In the genomic region with DNA sequence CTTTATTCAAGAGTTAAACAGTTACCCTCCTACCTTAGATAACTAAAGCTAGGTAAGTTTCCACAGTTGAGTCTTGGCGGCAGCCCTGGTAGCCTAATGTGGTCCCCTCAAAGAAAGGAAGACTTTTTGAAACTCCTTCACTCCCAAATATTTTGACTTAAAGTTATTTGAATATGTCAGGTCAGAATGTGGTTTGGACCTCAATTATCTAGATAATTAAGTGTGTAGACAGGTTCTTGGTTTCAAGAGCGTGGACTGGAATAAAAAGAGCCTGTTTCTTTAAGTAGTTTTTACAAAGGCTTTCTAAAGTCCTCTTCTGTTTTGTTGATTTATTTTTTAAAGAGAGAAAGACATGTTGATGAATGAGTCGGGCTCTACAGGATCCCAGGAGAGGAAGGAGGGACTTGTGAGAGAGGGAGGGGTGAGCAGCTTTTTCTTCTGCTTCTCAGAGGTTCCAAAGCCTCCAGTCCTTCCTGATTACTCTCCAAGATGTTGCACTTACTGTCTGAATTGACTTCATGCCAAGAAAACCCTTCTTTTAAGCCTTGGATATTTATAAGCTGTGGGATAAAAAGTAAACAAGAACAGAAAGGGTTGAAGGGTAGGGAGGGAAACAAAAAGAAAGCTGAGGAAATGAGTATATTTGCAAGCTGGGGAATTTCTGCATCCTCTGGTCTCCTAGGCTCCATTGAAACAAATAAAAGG, we compare ENCODE assay signal across 23 cellular contexts.
DNase-seq lines count a peak whose midpoint lies in the region; FAIRE-seq and TF ChIP-seq lines count a peak whose summit lies in the region.
"Had no signal": no experiment of that assay in that cellular context is flagged by ENCODE, and none has a peak within 500 bp of the region (broad histone marks: within the 10 kb centered on the region; RNA-seq: fewer than 3 reads in every experiment).

No MANE protein-coding gene starts in this region.

- H3K27me3 ChIP-seq in mesenchymal stem cell (ENCODE audit: control insufficient read depth in 1 of 2, insufficient read depth in 1 of 2, low read length in 2 of 2) (peaks cover 0 to 4% of the 10 kb centered on the region in 2 experiments), smooth muscle cell (ENCODE audit: low read depth) (no peaks in the 10 kb centered on the region)
- H3K27me3 ChIP-seq: adrenal gland, body of pancreas, gastrocnemius medialis, suprapubic skin, upper lobe of right lung had no signal

- no peaks in the 10 kb centered on the region for H3K9me3 ChIP-seq in mesenchymal stem cell (ENCODE audit: control insufficient read depth, low read length)
- no peaks in the 10 kb centered on the region for H3K9me3 ChIP-seq in smooth muscle cell (replicated peaks; ENCODE audit: low read depth)
- H3K9me3 ChIP-seq: adrenal gland, body of pancreas, gastrocnemius medialis, upper lobe of right lung had no signal

- 29% methylated on average over 2 of the region's 3 CpGs for WGBS in mesenchymal stem cell
- 74% methylated on average over 3 of the region's 3 CpGs for WGBS in smooth muscle cell (ENCODE audit: low lambda C conversion rate)

- TF ChIP-seq CTCF in smooth muscle cell (IDR thresholded peaks at IDR 0.05; ENCODE audit: borderline replicate concordance, insufficient read depth, poor library complexity, severe bottlenecking), result no peak

- no peaks in the 10 kb centered on the region for H4K20me1 ChIP-seq in smooth muscle cell (ENCODE audit: low read depth)

- no peak overlapping the region for H2AK5ac ChIP-seq in mesenchymal stem cell (ENCODE audit: low read length, severe bottlenecking)

- H3K79me2 ChIP-seq in smooth muscle cell (ENCODE audit: low read depth), result no peaks in the 10 kb centered on the region

- H4K91ac ChIP-seq in mesenchymal stem cell (ENCODE audit: low read length), result no peak overlapping the region

- no peak overlapping the region for H3K23ac ChIP-seq in mesenchymal stem cell (ENCODE audit: low read length in 2 of 2)

- H4K8ac ChIP-seq in mesenchymal stem cell (ENCODE audit: low read length), result no peak overlapping the region

- peak; percentile 62 for FAIRE-seq in endometrium (lab: Jason Lieb, UNC)

- H3K18ac ChIP-seq in mesenchymal stem cell (ENCODE audit: low read depth in 1 of 2, low read length in 2 of 2), result no peak overlapping the region

- no peak overlapping the region for H3K14ac ChIP-seq in mesenchymal stem cell (ENCODE audit: low read length in 2 of 2)

- H3K4ac ChIP-seq in mesenchymal stem cell (ENCODE audit: low read depth in 1 of 2, low read length in 2 of 2), result no peak overlapping the region

- H3K4me2 ChIP-seq in mesenchymal stem cell (ENCODE audit: low read length, poor library complexity, severe bottlenecking) (no peak overlapping the region), smooth muscle cell (no peak overlapping the region)

- no peak overlapping the region for H2AFZ ChIP-seq in mesenchymal stem cell (ENCODE audit: low read depth, low read length)
- H2AFZ ChIP-seq in smooth muscle cell (ENCODE audit: low read depth), result peak overlapping the region; percentile 10

- H2BK15ac ChIP-seq in mesenchymal stem cell (ENCODE audit: low read depth, poor library complexity, severe bottlenecking), result no peak overlapping the region

- H3K36me3 ChIP-seq in mesenchymal stem cell (ENCODE audit: control insufficient read depth in 1 of 2, insufficient read depth in 2 of 2, low read depth in 1 of 2, low read length in 2 of 2), result no peaks in the 10 kb centered on the region
- no peaks in the 10 kb centered on the region for H3K36me3 ChIP-seq in smooth muscle cell (ENCODE audit: low read depth)
- H3K36me3 ChIP-seq: adrenal gland, gastrocnemius medialis, suprapubic skin, upper lobe of right lung had no signal

- H2BK12ac ChIP-seq in mesenchymal stem cell (ENCODE audit: low read length in 2 of 2), result no peak overlapping the region

- H2BK5ac ChIP-seq in mesenchymal stem cell (ENCODE audit: low read depth, low read length, poor library complexity, severe bottlenecking), result no peak overlapping the region

- DNase-seq in M059J (ENCODE audit: low read depth), result peak; percentile 55
- DNase-seq in mesenchymal stem cell, result peak; percentile 82
- no peak for DNase-seq in smooth muscle cell (lab: John Stamatoyannopoulos, UW; ENCODE audit: unreplicated experiment)
- DNase-seq in activated CD4-positive, alpha-beta T cell treated with anti-CD3 and anti-CD28 coated beads for 4 hours, result no peak
- no peak for DNase-seq in AML-193 (lab: John Stamatoyannopoulos, UW)
- DNase-seq in activated effector memory CD4-positive, alpha-beta T cell treated with anti-CD3 and anti-CD28 coated beads, Interleukin-2, amount 50 U/mL, for 16 hours, result no peak
- DNase-seq: activated CD4-positive, alpha-beta memory T cell treated with anti-CD3 and anti-CD28 coated beads, Interleukin-2, amount 10 ng/mL, durations not matched to agents 7 days and 5 days; activated CD8-positive, alpha-beta memory T cell treated with anti-CD3 and anti-CD28 coated beads, Interleukin-2, amount 50 U/mL, for 48 hours; activated naive CD4-positive, alpha-beta T cell treated with anti-CD3 and anti-CD28 coated beads, Interleukin-2, amount 10 ng/mL, durations not matched to agents 7 days and 5 days; adrenal gland; body of pancreas; gastrocnemius medialis; GDM1; naive B cell; NCI-H1694; NCI-H446 treated with DMSO at 0.1 percent for 48 hours; nucleus accumbens; RPMI8226; stimulated activated naive CD4-positive, alpha-beta T cell; upper lobe of right lung had no signal

- H3K4me3 ChIP-seq in mesenchymal stem cell (ENCODE audit: insufficient read depth in 1 of 2, low read depth in 1 of 2, low read length in 2 of 2) (no peak overlapping the region), smooth muscle cell (no peak overlapping the region)
- H3K4me3 ChIP-seq: adrenal gland, body of pancreas, gastrocnemius medialis, suprapubic skin, upper lobe of right lung had no signal

- no peak overlapping the region for H3K9ac ChIP-seq in mesenchymal stem cell (ENCODE audit: low read length)
- H3K9ac ChIP-seq in smooth muscle cell (ENCODE audit: low read depth), result no peak overlapping the region

- H3F3A ChIP-seq in smooth muscle cell (ENCODE audit: low read depth), result no peaks in the 10 kb centered on the region

- no peaks in the 10 kb centered on the region for H3K79me1 ChIP-seq in mesenchymal stem cell (replicated peaks; ENCODE audit: low read length, poor library complexity, severe bottlenecking)

- H3K27ac ChIP-seq in mesenchymal stem cell (ENCODE audit: low read length, poor library complexity, severe bottlenecking), result no peak overlapping the region
- no peak overlapping the region for H3K27ac ChIP-seq in smooth muscle cell (ENCODE audit: low read depth)
- H3K27ac ChIP-seq: adrenal gland, body of pancreas, C4-2B, gastrocnemius medialis, suprapubic skin, upper lobe of right lung had no signal

- no peak overlapping the region for H2BK120ac ChIP-seq in mesenchymal stem cell (ENCODE audit: low read depth, low read length)

- no peaks in the 10 kb centered on the region for H3K4me1 ChIP-seq in mesenchymal stem cell (ENCODE audit: control insufficient read depth, insufficient read depth, low read depth, low read length)
- no peaks in the 10 kb centered on the region for H3K4me1 ChIP-seq in smooth muscle cell (ENCODE audit: low read depth)
- H3K4me1 ChIP-seq: adrenal gland, body of pancreas, gastrocnemius medialis, suprapubic skin, upper lobe of right lung had no signal

Comparison
In these comparisons a context has a peak if more than half of its experiments do, and no peak if none do; other contexts are left out.
1. DNase-seq: peak in M059J (single experiment) and mesenchymal stem cell (single experiment); none in smooth muscle cell (single experiment), activated CD4-positive, alpha-beta T cell treated with anti-CD3 and anti-CD28 coated beads for 4 hours (0 of 2), AML-193 (0 of 2) and activated effector memory CD4-positive, alpha-beta T cell treated with anti-CD3 and anti-CD28 coated beads, Interleukin-2, amount 50 U/mL, for 16 hours (single experiment).